ENCODE assay signal across 12 cellular contexts in genomic region chr2:234178309-234179030, GRCh38.
DNase-seq lines count a peak whose midpoint lies in the region; ATAC-seq, FAIRE-seq and TF ChIP-seq lines count a peak whose summit lies in the region.
"Had no signal": no experiment of that assay in that cellular context is flagged by ENCODE, and none has a peak within 500 bp of the region (broad histone marks: within the 10 kb centered on the region; RNA-seq: fewer than 3 reads in every experiment).

No MANE protein-coding gene starts in this region.

- no TSS peak for BruUV-seq in HepG2 (replicated peaks; lab: Mats Ljungman, UMichigan)

- no peak overlapping the region for H2AK5ac ChIP-seq in trophoblast cell (ENCODE audit: low read length)

- DNase-seq in HepG2 (ENCODE audit: low spot score) = no peak
- DNase-seq in right lobe of liver = no peak
- peak; percentile 11 for DNase-seq in RKO (ENCODE audit: low spot score)
- DNase-seq in fibroblast of pulmonary artery (ENCODE audit: low read depth) = peak; percentile 52
- no peak for DNase-seq in trophoblast cell
- DNase-seq: CD4-positive, alpha-beta T cell; uterus had no signal

- TF ChIP-seq RAD21 in HepG2 (CRISPR knock-in tag; IDR thresholded peaks at IDR 0.05) = no peak

- TF ChIP-seq CTCF in HepG2 (CRISPR knock-in tag; IDR thresholded peaks at IDR 0.05) (no peak), right lobe of liver (IDR thresholded peaks at IDR 0.05) (no peak), fibroblast of pulmonary artery (IDR thresholded peaks at IDR 0.05; ENCODE audit: low read length, missing control alignments) (no peak)

- POLR2A ChIA-PET in HepG2 (lab: Yijun Ruan, JAX) = no interaction called here

- TF ChIP-seq POLR2A in HepG2 (IDR thresholded peaks at IDR 0.05; ENCODE audit: insufficient read depth in 1 of 2, low read depth in 2 of 2, low read length in 2 of 2) = no peak
- TF ChIP-seq POLR2A in right lobe of liver (IDR thresholded peaks at IDR 0.05) = no peak
- no peak for TF ChIP-seq POLR2A in GM18505 (IDR thresholded peaks at IDR 0.05; ENCODE audit: borderline replicate concordance, extremely low read depth, insufficient read depth, insufficient read length)

- no peak overlapping the region for H3K4ac ChIP-seq in trophoblast cell (ENCODE audit: low read depth, low read length)

- FAIRE-seq in HepG2 (lab: Jason Lieb, UNC) = no peak
- FAIRE-seq: GM12891 had no signal

- no peak overlapping the region for H2BK12ac ChIP-seq in trophoblast cell (ENCODE audit: low read length)

- no peak overlapping the region for H4K91ac ChIP-seq in trophoblast cell (ENCODE audit: low read depth, low read length)

- ATAC-seq in HepG2 (peak; percentile 52; the same call in 1 of the 3 replicates), right lobe of liver (no peak), HG03175 (IDR thresholded peaks at IDR 0.05; ENCODE audit: unreplicated experiment) (no peak), GM18505 (IDR thresholded peaks at IDR 0.05; ENCODE audit: unreplicated experiment) (no peak), HG03432 (IDR thresholded peaks at IDR 0.05; ENCODE audit: unreplicated experiment) (no peak)

- H3K79me1 ChIP-seq in trophoblast cell (ENCODE audit: low read length) = no peaks in the 10 kb centered on the region

- no peak overlapping the region for H3K14ac ChIP-seq in trophoblast cell (ENCODE audit: low read length)

- no peak overlapping the region for H3K18ac ChIP-seq in trophoblast cell (ENCODE audit: low read length)

- H4K8ac ChIP-seq in trophoblast cell (ENCODE audit: low read depth, low read length) = no peak overlapping the region

- in situ Hi-C loops in HepG2 (cut with HindIII; ENCODE audit: extremely low pct_ligation_motif_present, low pct_unique_long_range_greater_than_20kb) = no loop called here

- TF ChIP-seq EP300 in HepG2 (IDR thresholded peaks at IDR 0.05; ENCODE audit: low read depth in 2 of 2, low read length in 2 of 2) (no peak), HepG2 (CRISPR knock-in tag; IDR thresholded peaks at IDR 0.05; ENCODE audit: borderline replicate concordance) (no peak)

- H3K27ac ChIP-seq in HepG2 (ENCODE audit: extremely low read length, insufficient read depth, low read length) = no peak overlapping the region
- no peak overlapping the region for H3K27ac ChIP-seq in right lobe of liver
- H3K27ac ChIP-seq in trophoblast cell (ENCODE audit: low read depth, low read length) = no peak overlapping the region
- H3K27ac ChIP-seq: coronary artery, uterus had no signal

- H2BK120ac ChIP-seq in trophoblast cell (ENCODE audit: insufficient read depth, low read length, poor library complexity) = no peak overlapping the region

- H3K9ac ChIP-seq in HepG2 (ENCODE audit: insufficient read depth, low read depth, low read length) (no peak overlapping the region), trophoblast cell (ENCODE audit: low read length) (no peak overlapping the region)

- H3K9me3 ChIP-seq in HepG2 (ENCODE audit: low read length) (no peaks in the 10 kb centered on the region), right lobe of liver (no peaks in the 10 kb centered on the region), trophoblast cell (ENCODE audit: insufficient read depth, low read depth, low read length) (no peaks in the 10 kb centered on the region)
- H3K9me3 ChIP-seq: uterus had no signal

- intact Hi-C loops in HepG2 (cut with micrococcal nuclease; ENCODE audit: unreplicated experiment) (no loop called here), right lobe of liver (cut with DNase I) (no loop called here)

- H4K20me1 ChIP-seq in HepG2 (ENCODE audit: insufficient read depth, low read length) = no peaks in the 10 kb centered on the region

- H3K4me3 ChIP-seq in HepG2 (replicated peaks in 1 of 3; ENCODE audit: insufficient read depth in 1 of 3, low read depth in 2 of 3, low read length in 3 of 3) (no peak overlapping the region), right lobe of liver (no peak overlapping the region), fibroblast of pulmonary artery (replicated peaks; ENCODE audit: low read depth, low read length) (no peak overlapping the region), trophoblast cell (ENCODE audit: low read depth, low read length) (no peak overlapping the region)
- H3K4me3 ChIP-seq: coronary artery, uterus had no signal

- H3K27me3 ChIP-seq in HepG2 (ENCODE audit: control insufficient read depth in 1 of 2, insufficient read depth in 2 of 2, low read length in 2 of 2) (0 out of 5 replicates have a peak, but pooled peaks cover 0 to 10% of the 10 kb centered on the region in 2 experiments), right lobe of liver (no peaks in the 10 kb centered on the region), trophoblast cell (ENCODE audit: insufficient read depth, low read length) (no peaks in the 10 kb centered on the region)
- H3K27me3 ChIP-seq: uterus had no signal

- H3K36me3 ChIP-seq in HepG2 (replicated peaks in 1 of 2; ENCODE audit: control insufficient read depth in 1 of 2, insufficient read depth in 2 of 2, low read length in 2 of 2) (no peaks in the 10 kb centered on the region), right lobe of liver (no peaks in the 10 kb centered on the region), trophoblast cell (ENCODE audit: control insufficient read depth in 1 of 2, insufficient read depth in 2 of 2, low read length in 2 of 2) (no peaks in the 10 kb centered on the region)
- H3K36me3 ChIP-seq: uterus had no signal

- CTCF ChIA-PET in HepG2 (lab: Yijun Ruan, JAX; ENCODE audit: low intra/inter-chr PET ratio, low total read pairs) = no interaction called here

- WGBS in HepG2 (ENCODE audit: low lambda C conversion rate) = 30% methylated on average over 10 of the region's 10 CpGs
- 70% methylated on average over 2 of the region's 10 CpGs for WGBS in right lobe of liver (ENCODE audit: insufficient coverage, low coverage, low lambda C conversion rate, missing lambda C conversion rate)
- no CpG with 5 or more reads among the region's 10 CpGs for WGBS in trophoblast cell (ENCODE audit: extremely low coverage, insufficient coverage, insufficient read length)

- H3K79me2 ChIP-seq in HepG2 (ENCODE audit: insufficient read depth, low read length) (no peaks in the 10 kb centered on the region), trophoblast cell (ENCODE audit: control insufficient read depth, insufficient read depth, low read length, poor library complexity) (no peaks in the 10 kb centered on the region)

- no peaks in the 10 kb centered on the region for H3K4me1 ChIP-seq in HepG2 (ENCODE audit: insufficient read depth, low read length)
- H3K4me1 ChIP-seq in right lobe of liver = no peaks in the 10 kb centered on the region
- H3K4me1 ChIP-seq in trophoblast cell (ENCODE audit: control insufficient read depth in 1 of 2, insufficient read depth in 2 of 2, low read length in 2 of 2) = no peaks in the 10 kb centered on the region
- H3K4me1 ChIP-seq: uterus had no signal

- H4K12ac ChIP-seq in trophoblast cell (ENCODE audit: low read depth, low read length) = no peak overlapping the region

- H2BK5ac ChIP-seq in trophoblast cell (ENCODE audit: low read depth, low read length, poor library complexity) = no peak overlapping the region

- H3K23ac ChIP-seq in trophoblast cell (ENCODE audit: low read length) = no peak overlapping the region

- H3K4me2 ChIP-seq in HepG2 (ENCODE audit: low read depth, low read length) (no peak overlapping the region), trophoblast cell (ENCODE audit: low read length) (no peak overlapping the region)

- H2AFZ ChIP-seq in HepG2 (ENCODE audit: low read length) = no peak overlapping the region
- no peak overlapping the region for H2AFZ ChIP-seq in trophoblast cell (ENCODE audit: insufficient read depth, low read length, poor library complexity)

TF ChIP-seq in HepG2, 621 proteins besides CTCF, POLR2A, EP300 and RAD21 (continues in another document):
- no peak for TF ChIP-seq ZNF354B (CRISPR knock-in tag; IDR thresholded peaks at IDR 0.05)
- no peak for TF ChIP-seq ZBTB34 (CRISPR knock-in tag; IDR thresholded peaks at IDR 0.05)
- TF ChIP-seq ZSCAN5A (CRISPR knock-in tag; IDR thresholded peaks at IDR 0.05; ENCODE audit: borderline replicate concordance) = no peak
- no peak for TF ChIP-seq ATRX (CRISPR knock-in tag; IDR thresholded peaks at IDR 0.05; ENCODE audit: borderline replicate concordance)
- no peak for TF ChIP-seq ATF6 (CRISPR knock-in tag; conservative IDR thresholded peaks at IDR 0.05)
- TF ChIP-seq NR2F1 (CRISPR knock-in tag; IDR thresholded peaks at IDR 0.05) = no peak

Comparison
In these comparisons a context has a peak if more than half of its experiments do, and no peak if none do; other contexts are left out.
1. DNase-seq: peak in RKO (single experiment) and fibroblast of pulmonary artery (single experiment); none in HepG2 (single experiment), right lobe of liver (0 of 3) and trophoblast cell (0 of 2).